8 cellular contexts compared by ENCODE assay signal in genomic region chr16:87550510-87550961, GRCh38. TPM values are rescaled to one million over a fixed set of nuclear protein-coding genes. Genes with fewer than 3 reads are reported as not detected.
DNase-seq lines count a peak whose midpoint lies in the region; ATAC-seq and TF ChIP-seq lines count a peak whose summit lies in the region.

No MANE protein-coding gene starts in this region.

- intact Hi-C loops in lower lobe of right lung (cut with DNase I), result no loop called here

- no peaks in the 10 kb centered on the region for H3K4me1 ChIP-seq in lower lobe of right lung

- DNase-seq in DMS53 (lab: John Stamatoyannopoulos, UW), result peak; percentile 30
- no peak for DNase-seq in DMS53 treated with DMSO at 0.1 percent for 48 hours (lab: John Stamatoyannopoulos, UW; ENCODE audit: unreplicated experiment)
- DNase-seq in T47D (ENCODE audit: low read depth in 1 of 2, low spot score in 1 of 2), result peak; percentile 39 to 73
- DNase-seq in lower lobe of right lung, result peak; percentile 67
- peak; percentile 16 to 36 for DNase-seq in stimulated activated CD8-positive, alpha-beta memory T cell treated with anti-CD3 and anti-CD28 coated beads, Interleukin-7, amount 100 ng/mL, for 1 hour (ENCODE audit: low read depth in 2 of 2)

- no peaks in the 10 kb centered on the region for H3K36me3 ChIP-seq in lower lobe of right lung

- H3K4me3 ChIP-seq in WI38 (ENCODE audit: low read depth, low read length) (no peak overlapping the region), lower lobe of right lung (no peak overlapping the region)

- no peak overlapping the region for H3K27ac ChIP-seq in lower lobe of right lung

- H3K27me3 ChIP-seq in lower lobe of right lung (ENCODE audit: low read depth), result peaks cover 6% of the 10 kb centered on the region

- TF ChIP-seq CTCF in WI38 (IDR thresholded peaks at IDR 0.05; ENCODE audit: low read depth, low read length), result peak; percentile 87
- peak; percentile 97 for TF ChIP-seq CTCF in lower lobe of right lung (IDR thresholded peaks at IDR 0.05)

- ATAC-seq in lower lobe of right lung (peak; percentile 61 to 63), HG02870 (IDR thresholded peaks at IDR 0.05; ENCODE audit: unreplicated experiment) (no peak), HG03469 (IDR thresholded peaks at IDR 0.05; ENCODE audit: unreplicated experiment) (no peak)

- H3K9me3 ChIP-seq in lower lobe of right lung, result peaks cover 3% of the 10 kb centered on the region

- in situ Hi-C loops in T47D (cut with HindIII; ENCODE audit: low pct_unique_long_range_greater_than_20kb, low sequenced_read_pairs), result no loop called here

RNA-seq across cellular contexts. Expression of gene JPH3, which starts 51.8 kb away (rescaled TPM):
- total RNA-seq in lower lobe of right lung, result 0.12 TPM

RNA-seq across cellular contexts. Expression of gene ZCCHC14, which starts 57.7 kb away (rescaled TPM):
- 23.9 TPM for total RNA-seq in lower lobe of right lung

Comparison
In these comparisons a context has a peak if more than half of its experiments do, and no peak if none do; other contexts are left out.
1. ATAC-seq: peak in lower lobe of right lung (2 of 2); none in HG02870 (single experiment) and HG03469 (single experiment).